22 cellular contexts compared by ENCODE assay signal in genomic region chr3:184117649-184118048, GRCh38. TPM values are rescaled to one million over a fixed set of nuclear protein-coding genes. Genes with fewer than 3 reads are reported as not detected.
DNase-seq lines count a peak whose midpoint lies in the region; ATAC-seq, FAIRE-seq and TF ChIP-seq lines count a peak whose summit lies in the region.
"Had no signal": no experiment of that assay in that cellular context is flagged by ENCODE, and none has a peak within 500 bp of the region (broad histone marks: within the 10 kb centered on the region; RNA-seq: fewer than 3 reads in every experiment).

No MANE protein-coding gene starts in this region.

- H3K4me1 ChIP-seq in H1 (replicated peaks in 1 of 4; ENCODE audit: control insufficient read depth in 3 of 4, insufficient read depth in 4 of 4, low read length in 3 of 4) = no peaks in the 10 kb centered on the region
- H3K4me1 ChIP-seq in gastroesophageal sphincter = no peaks in the 10 kb centered on the region
- H3K4me1 ChIP-seq: colonic mucosa had no signal

- TF ChIP-seq EP300 in H1 (IDR thresholded peaks at IDR 0.05; ENCODE audit: borderline replicate concordance in 1 of 2, low read depth in 2 of 2, low read length in 2 of 2) (no peak), gastroesophageal sphincter (IDR thresholded peaks at IDR 0.05) (no peak)

- no peak for ATAC-seq in gastroesophageal sphincter
- ATAC-seq: natural killer cell had no signal

- POLR2A ChIA-PET in H1 (lab: Charles Lee; ENCODE audit: partially characterized antibody) = no interaction called here

- H3K9me3 ChIP-seq in H1 (ENCODE audit: insufficient read depth in 2 of 2, low read depth in 1 of 2, low read length in 1 of 2) = no peaks in the 10 kb centered on the region
- no peaks in the 10 kb centered on the region for H3K9me3 ChIP-seq in gastroesophageal sphincter
- H3K9me3 ChIP-seq: colonic mucosa had no signal

- H3K18ac ChIP-seq in H1 (ENCODE audit: extremely low read depth, low read length) = no peak overlapping the region

- no peak overlapping the region for H2BK20ac ChIP-seq in H1 (ENCODE audit: low read length)

- H4K91ac ChIP-seq in H1 (replicated peaks; ENCODE audit: insufficient read length, low read length) = no peak overlapping the region

- H3K14ac ChIP-seq in H1 (ENCODE audit: insufficient read length) = no peak overlapping the region

- no peak overlapping the region for H2AK5ac ChIP-seq in H1 (ENCODE audit: low read depth, low read length)

- H2BK5ac ChIP-seq in H1 (ENCODE audit: low read depth, low read length) = no peak overlapping the region

- H3K79me2 ChIP-seq in H1 (ENCODE audit: control insufficient read depth in 1 of 2, insufficient read depth in 2 of 2, low read length in 2 of 2) = no peaks in the 10 kb centered on the region

- H3K9ac ChIP-seq in H1 (replicated peaks in 1 of 4; ENCODE audit: extremely low read depth in 1 of 4, low read depth in 3 of 4, low read length in 3 of 4) = no peak overlapping the region

- TF ChIP-seq CTCF in H1 (IDR thresholded peaks at IDR 0.05; ENCODE audit: control extremely low read depth in 1 of 3, insufficient read depth in 1 of 3, low read depth in 1 of 3, low read length in 3 of 3) (peak; percentile 15 to 23 (median 21); a peak in 3 of 4 replicates), gastroesophageal sphincter (IDR thresholded peaks at IDR 0.05) (no peak)

- FAIRE-seq in H1 (lab: Jason Lieb, UNC) = no peak

- no peak overlapping the region for H4K8ac ChIP-seq in H1 (ENCODE audit: extremely low read depth, insufficient read depth, low read length)

- H4K5ac ChIP-seq in H1 (ENCODE audit: insufficient read length, low read depth, low read length) = no peak overlapping the region

- DNase-seq in NCI-H2171 treated with DMSO at 0.1 percent for 48 hours (lab: John Stamatoyannopoulos, UW) = peak; percentile 9
- no peak for DNase-seq in NCI-H2171 (lab: John Stamatoyannopoulos, UW)
- DNase-seq in HT-29 (ENCODE audit: low spot score) = peak; percentile 12
- peak; percentile 72 for DNase-seq in NCI-H82 (lab: John Stamatoyannopoulos, UW)
- no peak for DNase-seq in H1 (ENCODE audit: low read depth in 1 of 2, low spot score in 2 of 2)
- DNase-seq in SHP77 treated with DMSO at 0.1 percent for 48 hours (lab: John Stamatoyannopoulos, UW) = no peak
- DNase-seq in epidermal melanocyte (ENCODE audit: insufficient read length, low spot score) = no peak
- DNase-seq: ACHN; activated CD4-positive, alpha-beta T cell treated with anti-CD3 and anti-CD28 coated beads, Interleukin-2, amount 50 U/mL, for 48 hours; activated T-cell treated with anti-CD3 and anti-CD28 coated beads, Interleukin-2, amount 50 U/mL, for 1 hour; colonic mucosa; mesenchymal stem cell; natural killer cell; NCI-H1092 treated with DMSO at 0.1 percent for 48 hours; NCI-H446 treated with DMSO at 0.1 percent for 48 hours; stimulated activated CD4-positive, alpha-beta T cell treated with anti-CD3 and anti-CD28 coated beads, Interleukin-4, amount 100 ng/mL, for 1 hour had no signal

- H2BK15ac ChIP-seq in H1 (ENCODE audit: low read length) = no peak overlapping the region

- H3K79me1 ChIP-seq in H1 (ENCODE audit: low read depth, low read length) = no peaks in the 10 kb centered on the region

- H3K27ac ChIP-seq in H1 (ENCODE audit: low read depth, low read length) (no peak overlapping the region), gastroesophageal sphincter (no peak overlapping the region)
- H3K27ac ChIP-seq: colonic mucosa, skin epidermis had no signal

- TF ChIP-seq POLR2A in H1 (IDR thresholded peaks at IDR 0.05; ENCODE audit: control extremely low read depth in 1 of 2, low read depth in 2 of 2, low read length in 2 of 2) = no peak
- no peak for TF ChIP-seq POLR2A in gastroesophageal sphincter (IDR thresholded peaks at IDR 0.05)

- CTCF ChIA-PET in H1 (lab: Charles Lee; ENCODE audit: partially characterized antibody) = interaction anchor here (0.7 to 1.3 kb wide), 3 partner anchors 10 to 74 kb away, joined by 3 to 4 read pairs (median 3); no protein-coding TSS in a partner anchor

- no peak overlapping the region for H3K4ac ChIP-seq in H1 (replicated peaks; ENCODE audit: insufficient read length, low read depth, low read length)

- H3K36me3 ChIP-seq in H1 (ENCODE audit: control insufficient read depth in 2 of 4, insufficient read depth in 4 of 4, low read length in 3 of 4) (no peaks in the 10 kb centered on the region), gastroesophageal sphincter (no peaks in the 10 kb centered on the region)
- H3K36me3 ChIP-seq: colonic mucosa had no signal

- no peaks in the 10 kb centered on the region for H4K20me1 ChIP-seq in H1 (replicated peaks in 1 of 2; ENCODE audit: control insufficient read depth in 1 of 2, insufficient read depth in 2 of 2, low read length in 2 of 2)

- WGBS in H1 (ENCODE audit: extremely low coverage in 1 of 2, insufficient coverage in 1 of 2, insufficient read length in 1 of 2, insufficient replicate concordance in 2 of 2, low coverage in 1 of 2, low lambda C conversion rate in 2 of 2, missing lambda C conversion rate in 1 of 2), 2 experiments = 87% methylated on average over 6 of the region's 6 CpGs; no CpG with 5 or more reads in 1 of the 2 experiments
- WGBS in gastroesophageal sphincter (ENCODE audit: low coverage in 1 of 2), 2 donors = 85 to 100% methylated on average over 1 to 4 of the region's 6 CpGs

- H2BK120ac ChIP-seq in H1 (replicated peaks; ENCODE audit: low read depth, low read length) = no peak overlapping the region

- TF ChIP-seq RAD21 in H1 (IDR thresholded peaks at IDR 0.05 in 1 of 2, conservative IDR thresholded peaks at IDR 0.05 in 1 of 2; ENCODE audit: low read depth in 2 of 2, low read length in 2 of 2) = peak; percentile 52 to 61

- H3K23ac ChIP-seq in H1 (ENCODE audit: insufficient read length) = no peak overlapping the region

- no peak overlapping the region for H3K4me3 ChIP-seq in H1 (ENCODE audit: extremely low read depth in 1 of 4, insufficient read depth in 2 of 4, low read depth in 3 of 4, low read length in 4 of 4)
- H3K4me3 ChIP-seq in gastroesophageal sphincter = no peak overlapping the region
- H3K4me3 ChIP-seq: colonic mucosa, skin epidermis had no signal

- H2BK12ac ChIP-seq in H1 (ENCODE audit: low read depth, low read length) = no peak overlapping the region

- no peak overlapping the region for H3K56ac ChIP-seq in H1 (replicated peaks; ENCODE audit: insufficient read length, low read depth, low read length)

- H3K4me2 ChIP-seq in H1 (ENCODE audit: insufficient read depth in 1 of 2, low read depth in 2 of 2, low read length in 2 of 2) = no peak overlapping the region

- H3K23me2 ChIP-seq in H1 (ENCODE audit: low read depth, low read length) = no peaks in the 10 kb centered on the region

- H2AFZ ChIP-seq in H1 (ENCODE audit: low read length) = no peak overlapping the region

- H3K27me3 ChIP-seq in H1 (replicated peaks in 1 of 4; ENCODE audit: control insufficient read depth in 3 of 4, extremely low read depth in 1 of 4, insufficient read depth in 3 of 4, low read length in 3 of 4) = no peaks in the 10 kb centered on the region
- no peaks in the 10 kb centered on the region for H3K27me3 ChIP-seq in gastroesophageal sphincter
- H3K27me3 ChIP-seq: colonic mucosa had no signal

RNA-seq across cellular contexts. Expression of gene EIF2B5, which starts 17.5 kb away (rescaled TPM):
- 36.2 and 44.8 TPM in 2 replicates for total RNA-seq in HT-29 (2014; rRNA removed; shearing (Covaris generic))
- 40.0 and 42.5 TPM in 2 replicates for total RNA-seq in H1 (2021; fragmentation: NEBNext Ultra II Directional; extraction: Animal tissue kit (Norgen Biotek cat#: 25700))
- polyA plus RNA-seq in H1 (2011; rRNA removed) = 32.1 and 33.1 TPM in 2 replicates
- polyA plus RNA-seq in H1 (2011; cell fraction: cytosol; rRNA removed) = 44.9 TPM
- polyA plus RNA-seq in H1 (2011; cell fraction: nucleus; rRNA removed) = 63.9 TPM
- 36.5 to 43.9 TPM (median 37.4 TPM) in 4 replicates for polyA plus RNA-seq in H1 (2012, experiment 1 of 2)
- 33.2 TPM for polyA plus RNA-seq in H1 (2012, experiment 2 of 2)
- polyA plus RNA-seq in H1 (2013, experiment 1 of 2) = 29.6 TPM
- polyA plus RNA-seq in H1 (2013, experiment 2 of 2) = 30.7 TPM
- polyA minus RNA-seq in H1 (2011; rRNA and poly(A)+ RNA removed) = 46.4 and 51.6 TPM in 2 replicates
- polyA minus RNA-seq in H1 (2011; cell fraction: cytosol; rRNA and poly(A)+ RNA removed) = 21.0 TPM
- polyA minus RNA-seq in H1 (2011; cell fraction: nucleus; rRNA and poly(A)+ RNA removed) = 39.8 TPM
- 10 to 100 TPM; 36.2 to 49.2 (median 44.3) TPM for total RNA-seq in gastroesophageal sphincter

RNA-seq across cellular contexts. Expression of gene HTR3E, which starts 20.8 kb away (rescaled TPM):
- total RNA-seq in HT-29 (2014; rRNA removed; shearing (Covaris generic)) = not detected in 2 replicates
- total RNA-seq in H1 (2021; fragmentation: NEBNext Ultra II Directional; extraction: Animal tissue kit (Norgen Biotek cat#: 25700)) = not detected in 2 replicates
- polyA plus RNA-seq in H1 (2011; rRNA removed) = not detected in 2 replicates
- polyA plus RNA-seq in H1 (2011; cell fraction: cytosol; rRNA removed) = not detected
- not detected for polyA plus RNA-seq in H1 (2011; cell fraction: nucleus; rRNA removed)
- polyA plus RNA-seq in H1 (2012, experiment 1 of 2) = not detected in 4 replicates
- polyA plus RNA-seq in H1 (2012, experiment 2 of 2) = not detected
- polyA plus RNA-seq in H1 (2013, experiment 1 of 2) = not detected
- not detected for polyA plus RNA-seq in H1 (2013, experiment 2 of 2)
- polyA minus RNA-seq in H1 (2011; rRNA and poly(A)+ RNA removed) = not detected in 2 replicates
- polyA minus RNA-seq in H1 (2011; cell fraction: cytosol; rRNA and poly(A)+ RNA removed) = not detected
- polyA minus RNA-seq in H1 (2011; cell fraction: nucleus; rRNA and poly(A)+ RNA removed) = not detected
- total RNA-seq in gastroesophageal sphincter = not detected
- total RNA-seq: fibroblast of villous mesenchyme, natural killer cell, urinary bladder had no signal
- polyA plus RNA-seq: CD14-positive monocyte, IgD-negative memory B cell, urinary bladder had no signal

RNA-seq across cellular contexts. Expression of gene DVL3, which starts 37.5 kb away (rescaled TPM):
- 75.1 and 83.9 TPM in 2 replicates for total RNA-seq in HT-29 (2014; rRNA removed; shearing (Covaris generic))
- 64.9 and 66.6 TPM in 2 replicates for total RNA-seq in H1 (2021; fragmentation: NEBNext Ultra II Directional; extraction: Animal tissue kit (Norgen Biotek cat#: 25700))
- polyA plus RNA-seq in H1 (2011; rRNA removed) = 38.5 and 51.2 TPM in 2 replicates
- polyA plus RNA-seq in H1 (2011; cell fraction: cytosol; rRNA removed) = 36.1 TPM
- polyA plus RNA-seq in H1 (2011; cell fraction: nucleus; rRNA removed) = 111 TPM
- polyA plus RNA-seq in H1 (2012, experiment 1 of 2) = 38.0 to 54.6 TPM (median 48.8 TPM) in 4 replicates
- polyA plus RNA-seq in H1 (2012, experiment 2 of 2) = 29.5 TPM
- polyA plus RNA-seq in H1 (2013, experiment 1 of 2) = 35.3 TPM
- polyA plus RNA-seq in H1 (2013, experiment 2 of 2) = 35.6 TPM
- 35.1 and 42.2 TPM in 2 replicates for polyA minus RNA-seq in H1 (2011; rRNA and poly(A)+ RNA removed)
- 29.9 TPM for polyA minus RNA-seq in H1 (2011; cell fraction: cytosol; rRNA and poly(A)+ RNA removed)
- polyA minus RNA-seq in H1 (2011; cell fraction: nucleus; rRNA and poly(A)+ RNA removed) = 32.1 TPM
- 100 to 1,000 TPM in 1 of 4 donors, 10 to 100 TPM in 3; 56.8 to 117 (median 66.4) TPM for total RNA-seq in gastroesophageal sphincter

RNA-seq across cellular contexts. Expression of gene AP2M1, which starts 57.0 kb away (rescaled TPM):
- 280 and 309 TPM in 2 replicates for total RNA-seq in HT-29 (2014; rRNA removed; shearing (Covaris generic))
- total RNA-seq in H1 (2021; fragmentation: NEBNext Ultra II Directional; extraction: Animal tissue kit (Norgen Biotek cat#: 25700)) = 391 and 403 TPM in 2 replicates
- polyA plus RNA-seq in H1 (2011; rRNA removed) = 454 and 540 TPM in 2 replicates
- 456 TPM for polyA plus RNA-seq in H1 (2011; cell fraction: cytosol; rRNA removed)
- 429 TPM for polyA plus RNA-seq in H1 (2011; cell fraction: nucleus; rRNA removed)
- polyA plus RNA-seq in H1 (2012, experiment 1 of 2) = 530 to 583 TPM (median 543 TPM) in 4 replicates
- 718 TPM for polyA plus RNA-seq in H1 (2012, experiment 2 of 2)
- polyA plus RNA-seq in H1 (2013, experiment 1 of 2) = 212 TPM
- 214 TPM for polyA plus RNA-seq in H1 (2013, experiment 2 of 2)
- polyA minus RNA-seq in H1 (2011; rRNA and poly(A)+ RNA removed) = 550 and 559 TPM in 2 replicates
- 149 TPM for polyA minus RNA-seq in H1 (2011; cell fraction: cytosol; rRNA and poly(A)+ RNA removed)
- polyA minus RNA-seq in H1 (2011; cell fraction: nucleus; rRNA and poly(A)+ RNA removed) = 181 TPM
- total RNA-seq in gastroesophageal sphincter = 100 to 1,000 TPM; 234 to 322 (median 288) TPM

Comparison
In these comparisons a context has a peak if more than half of its experiments do, and no peak if none do; other contexts are left out.
1. DNase-seq: peak in NCI-H2171 treated with DMSO at 0.1 percent for 48 hours (single experiment), HT-29 (single experiment) and NCI-H82 (single experiment); none in NCI-H2171 (single experiment), H1 (0 of 2), SHP77 treated with DMSO at 0.1 percent for 48 hours (single experiment) and epidermal melanocyte (single experiment).
2. CTCF ChIP-seq: peak in H1 (3 of 3); none in gastroesophageal sphincter (0 of 4).